Comparison of ENCODE assay signal across 20 cellular contexts in the genomic region with DNA sequence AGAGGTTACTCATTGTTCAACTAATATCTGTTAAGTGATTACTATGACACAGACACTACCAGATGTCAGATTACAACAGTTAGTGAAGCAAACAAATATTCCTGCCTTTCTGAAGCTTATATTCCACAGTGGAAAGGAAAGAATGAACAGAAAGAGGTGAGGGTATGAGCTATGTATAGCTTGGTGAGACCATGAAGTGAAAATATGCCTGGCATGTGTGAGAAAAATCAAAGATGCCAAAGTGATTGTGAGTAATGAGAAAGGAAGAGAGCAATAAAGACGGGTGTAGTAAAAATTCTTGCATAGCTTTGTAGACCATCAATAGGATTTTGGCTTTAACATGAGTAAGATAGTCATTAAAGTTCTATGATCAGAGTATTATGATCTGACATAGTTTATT.
DNase-seq lines count a peak whose midpoint lies in the region; ATAC-seq and TF ChIP-seq lines count a peak whose summit lies in the region.
"Had no signal": no experiment of that assay in that cellular context is flagged by ENCODE, and none has a peak within 500 bp of the region (broad histone marks: within the 10 kb centered on the region; RNA-seq: fewer than 3 reads in every experiment).

No MANE protein-coding gene starts in this region.

- DNase-seq in HS-27A (ENCODE audit: low read depth) = peak; percentile 27
- DNase-seq in adipocyte (ENCODE audit: low read depth) = peak; percentile 9
- peak; percentile 14 for DNase-seq in iris pigment epithelial cell (ENCODE audit: low read depth)
- peak; percentile 2 for DNase-seq in stromal cell of bone marrow (ENCODE audit: low read depth)
- no peak for DNase-seq in GDM1 (lab: John Stamatoyannopoulos, UW)
- no peak for DNase-seq in cerebellum (ENCODE audit: low spot score)
- DNase-seq: activated naive CD4-positive, alpha-beta T cell treated with anti-CD3 and anti-CD28 coated beads, Interleukin-2, amount 50 U/mL, for 16 hours; activated T-cell treated with anti-CD3 and anti-CD28 coated beads, Interleukin-2, amount 50 U/mL, for 72 hours; body of pancreas; cortex of kidney; DMS 273 treated with DMSO at 0.1 percent for 48 hours; left cardiac atrium; NCI-H1105 treated with DMSO at 0.1 percent for 48 hours; NCI-H2107; NCI-H69; posterior cingulate gyrus; spleen had no signal

- ATAC-seq in GM18505 (IDR thresholded peaks at IDR 0.05; ENCODE audit: unreplicated experiment) = no peak
- ATAC-seq in HG02588 (IDR thresholded peaks at IDR 0.05; ENCODE audit: unreplicated experiment) = no peak
- ATAC-seq: activated T-cell treated with anti-CD3 and anti-CD28 coated beads, Interleukin-2, amount 50 U/mL, for 72 hours; body of pancreas; left cardiac atrium had no signal

- H3K9me3 ChIP-seq in adipocyte (ENCODE audit: control insufficient read depth, low read length) = no peaks in the 10 kb centered on the region
- H3K9me3 ChIP-seq: body of pancreas, SJSA1 had no signal

- H3K4me1 ChIP-seq in adipocyte (ENCODE audit: control insufficient read depth, insufficient read depth, low read length) = no peaks in the 10 kb centered on the region
- H3K4me1 ChIP-seq: SJSA1, spleen had no signal

- no peaks in the 10 kb centered on the region for H3K27me3 ChIP-seq in adipocyte (replicated peaks; ENCODE audit: control insufficient read depth, insufficient read depth, low read length)
- H3K27me3 ChIP-seq: body of pancreas, SJSA1, spleen had no signal

- no peak for TF ChIP-seq POLR2A in GM18505 (IDR thresholded peaks at IDR 0.05; ENCODE audit: borderline replicate concordance, extremely low read depth, insufficient read depth, insufficient read length)

- no peak overlapping the region for H3K9ac ChIP-seq in adipocyte (ENCODE audit: low read length)

- no peak overlapping the region for H3K4me3 ChIP-seq in adipocyte (ENCODE audit: low read length)
- H3K4me3 ChIP-seq: body of pancreas, SJSA1, spleen had no signal

- H3K36me3 ChIP-seq in adipocyte (ENCODE audit: control insufficient read depth, insufficient read depth, low read length, severe bottlenecking) = no peaks in the 10 kb centered on the region
- H3K36me3 ChIP-seq: SJSA1, spleen had no signal

Comparison
In these comparisons a context has a peak if more than half of its experiments do, and no peak if none do; other contexts are left out.
1. DNase-seq: peak in HS-27A (single experiment), adipocyte (single experiment), iris pigment epithelial cell (single experiment) and stromal cell of bone marrow (single experiment); none in GDM1 (single experiment) and cerebellum (single experiment).